Comparison of ENCODE assay signal across 8 cellular contexts in the genomic region with DNA sequence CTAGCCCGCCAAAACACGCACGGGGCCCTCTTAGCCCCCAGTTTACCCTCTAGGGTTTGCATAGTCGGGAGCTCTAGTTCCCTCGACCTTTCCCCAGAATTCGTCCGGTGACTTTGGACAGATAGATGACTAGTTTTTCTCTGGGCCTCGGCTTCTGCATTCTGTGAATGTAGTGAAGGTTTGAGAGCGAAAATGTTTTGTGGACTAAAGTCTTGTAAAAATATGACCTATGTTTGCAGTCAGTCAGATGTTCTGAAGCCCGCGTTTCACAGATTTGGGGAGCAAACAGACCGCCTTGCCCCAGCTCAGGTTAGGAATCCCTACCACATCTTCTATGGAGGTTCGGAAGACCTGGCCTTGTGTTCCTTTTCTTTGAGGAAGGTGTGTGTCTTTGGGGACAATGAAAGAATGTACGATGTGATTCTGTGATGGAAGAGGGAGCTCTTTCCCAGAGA. TPM values are rescaled to one million over a fixed set of nuclear protein-coding genes. Genes with fewer than 3 reads are reported as not detected.
DNase-seq lines count a peak whose midpoint lies in the region; ATAC-seq and TF ChIP-seq lines count a peak whose summit lies in the region.

No MANE protein-coding gene starts in this region.

- peak overlapping the region; percentile 98 for H3K4me2 ChIP-seq in PC-9
- H3K4me2 ChIP-seq in parathyroid adenoma (ENCODE audit: low read length) = peak overlapping the region; percentile 85

- H3K36me3 ChIP-seq in ES-I3 (ENCODE audit: insufficient read depth, low read length) = no peaks in the 10 kb centered on the region
- peaks cover 23% of the 10 kb centered on the region for H3K36me3 ChIP-seq in PC-9 (ENCODE audit: low read depth)
- no peaks in the 10 kb centered on the region for H3K36me3 ChIP-seq in esophagus (ENCODE audit: control insufficient read depth in 2 of 2, insufficient read depth in 2 of 2, low read length in 1 of 2)
- no peaks in the 10 kb centered on the region for H3K36me3 ChIP-seq in parathyroid adenoma (ENCODE audit: control insufficient read depth, insufficient read depth, low read length)

- H2AFZ ChIP-seq in PC-9 (peak overlapping the region; percentile 93), parathyroid adenoma (peak overlapping the region; percentile 90)

- 0% methylated on average over 14 of the region's 14 CpGs for WGBS in esophagus, 2 donors

- H3K9me3 ChIP-seq in ES-I3 (ENCODE audit: control insufficient read depth, insufficient read depth, low read length) (no peaks in the 10 kb centered on the region), PC-9 (ENCODE audit: insufficient read depth, low read depth) (no peaks in the 10 kb centered on the region), esophagus (ENCODE audit: control insufficient read depth in 2 of 2, insufficient read depth in 1 of 2, low read depth in 1 of 2, low read length in 1 of 2) (no peaks in the 10 kb centered on the region), parathyroid adenoma (ENCODE audit: control insufficient read depth, low read length) (no peaks in the 10 kb centered on the region)

- POLR2A ChIA-PET in PC-9 (lab: Charles Lee; ENCODE audit: unreplicated experiment) = interaction anchor here (0.6 to 0.8 kb wide), 2 partner anchors 14 to 617 kb away, joined by 3 to 25 read pairs; no protein-coding TSS in a partner anchor

- peak overlapping the region; percentile 95 for H3K4me3 ChIP-seq in PC-9
- peak overlapping the region; percentile 68 to 81 for H3K4me3 ChIP-seq in esophagus (ENCODE audit: low read depth in 1 of 2, low read length in 2 of 2)
- peak overlapping the region; percentile 96 for H3K4me3 ChIP-seq in parathyroid adenoma (ENCODE audit: low read depth, low read length)

- peak overlapping the region; percentile 87 for H3K27ac ChIP-seq in PC-9
- peak overlapping the region; percentile 90 to 97 for H3K27ac ChIP-seq in esophagus (ENCODE audit: low read depth in 2 of 2, low read length in 1 of 2)
- peak overlapping the region; percentile 96 for H3K27ac ChIP-seq in parathyroid adenoma

- TF ChIP-seq CTCF in PC-9 (conservative IDR thresholded peaks at IDR 0.05) = no peak
- no peak for TF ChIP-seq CTCF in parathyroid adenoma (IDR thresholded peaks at IDR 0.05)

- H3F3A ChIP-seq in PC-9 (ENCODE audit: insufficient read depth, low read depth) = peaks cover 9% of the 10 kb centered on the region

- TSS peak; percentile 61 for BruUV-seq in PC-9 (replicated peaks; lab: Mats Ljungman, UMichigan)

- CTCF ChIA-PET in PC-9 (lab: Charles Lee) = interaction anchor here (1.5 kb wide), 1 partner anchor 45 kb away, joined by 5 read pairs; no protein-coding TSS in a partner anchor

- H3K4me1 ChIP-seq in ES-I3 (ENCODE audit: insufficient read depth, low read length) (peaks cover 31% of the 10 kb centered on the region), PC-9 (replicated peaks; ENCODE audit: insufficient read depth) (peaks cover 35% of the 10 kb centered on the region), esophagus (ENCODE audit: control insufficient read depth in 2 of 2, insufficient read depth in 2 of 2, low read length in 1 of 2) (peaks cover 3 to 7% of the 10 kb centered on the region in 2 donors), parathyroid adenoma (peaks cover 8% of the 10 kb centered on the region)

- H3K27me3 ChIP-seq in PC-9 (ENCODE audit: insufficient read depth, low read depth) = no peaks in the 10 kb centered on the region
- H3K27me3 ChIP-seq in esophagus (ENCODE audit: control insufficient read depth in 1 of 2, insufficient read depth in 2 of 2, low read length in 2 of 2) = no peaks in the 10 kb centered on the region
- no peaks in the 10 kb centered on the region for H3K27me3 ChIP-seq in parathyroid adenoma (ENCODE audit: control insufficient read depth, insufficient read depth, low read length)

- intact Hi-C loops in PC-9 (cut with micrococcal nuclease; ENCODE audit: unreplicated experiment) = loop anchor here (1.0 to 2.0 kb wide), 4 partner anchors 36 to 123 kb away; partner anchors contain the start of genes NSUN4 and RAD54L

- peak overlapping the region; percentile 90 for H3K9ac ChIP-seq in ES-I3 (ENCODE audit: low read depth, low read length)
- H3K9ac ChIP-seq in parathyroid adenoma = no peak overlapping the region

- H3K79me2 ChIP-seq in PC-9 (ENCODE audit: low read depth) = peaks cover 96% of the 10 kb centered on the region
- peaks cover 50% of the 10 kb centered on the region for H3K79me2 ChIP-seq in parathyroid adenoma

- DNase-seq in PC-9 = no peak
- DNase-seq in NCI-H345 (lab: John Stamatoyannopoulos, UW) = no peak
- DNase-seq in mucosa of gallbladder (ENCODE audit: low spot score) = no peak
- DNase-seq in amniotic stem cell (lab: John Stamatoyannopoulos, UW) = no peak

- H3K9me2 ChIP-seq in PC-9 (ENCODE audit: insufficient read depth) = no peaks in the 10 kb centered on the region

- ATAC-seq in HG02938 (IDR thresholded peaks at IDR 0.05; ENCODE audit: unreplicated experiment) = no peak

- H4K20me1 ChIP-seq in PC-9 (ENCODE audit: insufficient read depth) = peaks cover 46% of the 10 kb centered on the region

RNA-seq across cellular contexts. Expression of gene UQCRH, which starts 0.4 kb away (rescaled TPM):
- 457 and 551 TPM in 2 replicates for total RNA-seq in PC-9 (2021)
- 100 to 1,000 TPM; 393 to 498 TPM for polyA plus RNA-seq in esophagus
- 240 TPM for total RNA-seq in mucosa of gallbladder

RNA-seq across cellular contexts. Expression of gene LRRC41, which starts 0.5 kb away (rescaled TPM):
- total RNA-seq in PC-9 (2021) (65.9 and 66.3 TPM in 2 replicates), mucosa of gallbladder (72.5 TPM)
- 10 to 100 TPM; 17.4 to 32.1 TPM for polyA plus RNA-seq in esophagus

RNA-seq across cellular contexts. Expression of gene NSUN4, which starts 36.7 kb away (rescaled TPM):
- total RNA-seq in PC-9 (2021) = 31.7 and 33.9 TPM in 2 replicates
- 10 to 100 TPM in 1 of 2 donors, 1 to 10 TPM in 1; 6.6 to 12.5 TPM for polyA plus RNA-seq in esophagus
- 26.3 TPM for total RNA-seq in mucosa of gallbladder

RNA-seq across cellular contexts. Expression of gene RAD54L, which starts 56.3 kb away (rescaled TPM):
- total RNA-seq in PC-9 (2021) (44.8 and 56.4 TPM in 2 replicates), mucosa of gallbladder (0.81 TPM)
- polyA plus RNA-seq in esophagus = 1 to 10 TPM; 6.1 to 7.0 TPM
